ENCODE assay signal across 20 cellular contexts in the genomic region with DNA sequence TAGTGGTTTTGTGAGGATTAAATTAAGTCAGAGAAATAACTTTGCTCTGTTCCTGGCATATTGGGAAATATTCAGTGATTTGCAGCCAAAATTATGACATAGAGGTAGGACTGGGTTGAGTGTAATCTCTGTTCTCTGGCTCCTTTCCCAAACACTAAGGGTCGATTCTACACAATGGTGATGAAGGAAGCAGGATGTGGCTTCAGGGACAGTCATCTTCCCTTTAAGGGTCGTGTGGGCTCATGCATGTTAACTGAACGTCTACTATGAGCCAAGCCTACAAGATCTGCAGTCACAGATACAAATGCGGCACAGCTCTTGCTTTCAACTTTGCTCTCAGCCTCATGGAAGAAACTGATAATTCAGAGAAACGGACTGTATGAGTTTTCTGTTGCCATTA.
A peak's percentile ranks its signal among the peaks of the same experiment; 100 is the strongest.
DNase-seq lines count a peak whose midpoint lies in the region; ATAC-seq lines count a peak whose summit lies in the region.
"Had no signal": no experiment of that assay in that cellular context is flagged by ENCODE, and none has a peak within 500 bp of the region (broad histone marks: within the 10 kb centered on the region; RNA-seq: fewer than 3 reads in every experiment).

No MANE protein-coding gene starts in this region.

- no peaks in the 10 kb centered on the region for H3K36me3 ChIP-seq in KOPT-K1 (ENCODE audit: insufficient read depth, low read length)
- H3K36me3 ChIP-seq: adrenal gland, stomach had no signal

- H3K4me3 Mint-ChIP-seq in activated naive CD4-positive, alpha-beta T cell treated with anti-CD3 and anti-CD28 coated beads, Interleukin-2, amount 50 U/mL, for 24 hours = no peak overlapping the region
- peak overlapping the region; percentile 60 for H3K4me3 Mint-ChIP-seq in activated T-helper 17 cell treated with anti-CD3 and anti-CD28 coated beads, Interleukin-2, amount 50 U/mL, for 72 hours
- no peak overlapping the region for H3K4me3 Mint-ChIP-seq in stimulated activated effector memory CD8-positive, alpha-beta T cell treated with anti-CD3 and anti-CD28 coated beads, Interleukin-12 subunit alpha, Interleukin-12 subunit beta, amount 100 ng/mL, for 72 hours
- no peak overlapping the region for H3K4me3 Mint-ChIP-seq in activated T-helper 2 cell treated with anti-CD3 and anti-CD28 coated beads, Interferon-gamma antibody, Interleukin-2, Interleukin-4, amounts not matched to agents 10 μg/mL and 5 μg/mL and 100 μg/mL, durations not matched to agents 14 hours and 24 hours and 36 hours (ENCODE audit: low read depth)
- H3K4me3 Mint-ChIP-seq: immature natural killer cell; T-helper 2 cell treated with Interferon-gamma antibody and Interleukin-4, amounts not matched to agents 5 μg/mL and 100 μg/mL, for 36 hours; type B pancreatic cell had no signal

- no peaks in the 10 kb centered on the region for H3K36me3 Mint-ChIP-seq in activated naive CD4-positive, alpha-beta T cell treated with anti-CD3 and anti-CD28 coated beads, Interleukin-2, amount 50 U/mL, for 24 hours
- H3K36me3 Mint-ChIP-seq in activated T-helper 17 cell treated with anti-CD3 and anti-CD28 coated beads, Interleukin-2, amount 50 U/mL, for 72 hours (ENCODE audit: low read depth) = no peaks in the 10 kb centered on the region
- no peaks in the 10 kb centered on the region for H3K36me3 Mint-ChIP-seq in stimulated activated effector memory CD8-positive, alpha-beta T cell treated with anti-CD3 and anti-CD28 coated beads, Interleukin-12 subunit alpha, Interleukin-12 subunit beta, amount 100 ng/mL, for 72 hours
- H3K36me3 Mint-ChIP-seq in activated T-helper 2 cell treated with anti-CD3 and anti-CD28 coated beads, Interferon-gamma antibody, Interleukin-2, Interleukin-4, amounts not matched to agents 10 μg/mL and 5 μg/mL and 100 μg/mL, durations not matched to agents 14 hours and 24 hours and 36 hours (ENCODE audit: low read depth) = peaks cover 11% of the 10 kb centered on the region
- H3K36me3 Mint-ChIP-seq: immature natural killer cell, type B pancreatic cell had no signal

- ATAC-seq in activated T-helper 17 cell treated with anti-CD3 and anti-CD28 coated beads, Interleukin-2, amount 50 U/mL, for 72 hours (replicated peaks) = peak; percentile 70
- peak; percentile 88 for ATAC-seq in stimulated activated effector memory CD8-positive, alpha-beta T cell treated with anti-CD3 and anti-CD28 coated beads, Interleukin-12 subunit alpha, Interleukin-12 subunit beta, amount 100 ng/mL, for 72 hours
- ATAC-seq in HG02870 (IDR thresholded peaks at IDR 0.05; ENCODE audit: unreplicated experiment) = no peak
- ATAC-seq: HCT116, right cardiac atrium had no signal

- intact Hi-C loops in activated T-helper 2 cell treated with anti-CD3 and anti-CD28 coated beads, Interferon-gamma antibody, Interleukin-2, Interleukin-4, amounts not matched to agents 10 μg/mL and 5 μg/mL and 100 μg/mL, durations not matched to agents 14 hours and 24 hours and 36 hours (cut with micrococcal nuclease) = loop anchor here (10.0 kb wide), 1 partner anchor 226 kb away; no protein-coding TSS in a partner anchor

- no peaks in the 10 kb centered on the region for H3K9me3 ChIP-seq in KOPT-K1 (ENCODE audit: insufficient read depth, low read length, poor library complexity, severe bottlenecking)
- H3K9me3 ChIP-seq: adrenal gland, stomach had no signal

- peak overlapping the region; percentile 7 for H3K27ac ChIP-seq in KOPT-K1 (ENCODE audit: low read depth, low read length, poor library complexity, severe bottlenecking)
- H3K27ac ChIP-seq: adrenal gland, stomach had no signal

- H3K9me3 Mint-ChIP-seq in activated naive CD4-positive, alpha-beta T cell treated with anti-CD3 and anti-CD28 coated beads, Interleukin-2, amount 50 U/mL, for 24 hours = peaks cover 6% of the 10 kb centered on the region
- H3K9me3 Mint-ChIP-seq in activated T-helper 17 cell treated with anti-CD3 and anti-CD28 coated beads, Interleukin-2, amount 50 U/mL, for 72 hours = peaks cover 4% of the 10 kb centered on the region
- H3K9me3 Mint-ChIP-seq in stimulated activated effector memory CD8-positive, alpha-beta T cell treated with anti-CD3 and anti-CD28 coated beads, Interleukin-12 subunit alpha, Interleukin-12 subunit beta, amount 100 ng/mL, for 72 hours = no peaks in the 10 kb centered on the region
- H3K9me3 Mint-ChIP-seq in activated T-helper 2 cell treated with anti-CD3 and anti-CD28 coated beads, Interferon-gamma antibody, Interleukin-2, Interleukin-4, amounts not matched to agents 10 μg/mL and 5 μg/mL and 100 μg/mL, durations not matched to agents 14 hours and 24 hours and 36 hours = peaks cover 16% of the 10 kb centered on the region
- H3K9me3 Mint-ChIP-seq: immature natural killer cell, type B pancreatic cell had no signal

- H3K27ac Mint-ChIP-seq in activated naive CD4-positive, alpha-beta T cell treated with anti-CD3 and anti-CD28 coated beads, Interleukin-2, amount 50 U/mL, for 24 hours = peak overlapping the region; percentile 15
- peak overlapping the region; percentile 93 for H3K27ac Mint-ChIP-seq in activated T-helper 17 cell treated with anti-CD3 and anti-CD28 coated beads, Interleukin-2, amount 50 U/mL, for 72 hours
- H3K27ac Mint-ChIP-seq in stimulated activated effector memory CD8-positive, alpha-beta T cell treated with anti-CD3 and anti-CD28 coated beads, Interleukin-12 subunit alpha, Interleukin-12 subunit beta, amount 100 ng/mL, for 72 hours = peak overlapping the region; percentile 83
- no peak overlapping the region for H3K27ac Mint-ChIP-seq in activated T-helper 2 cell treated with anti-CD3 and anti-CD28 coated beads, Interferon-gamma antibody, Interleukin-2, Interleukin-4, amounts not matched to agents 10 μg/mL and 5 μg/mL and 100 μg/mL, durations not matched to agents 14 hours and 24 hours and 36 hours
- H3K27ac Mint-ChIP-seq: immature natural killer cell; T-helper 2 cell treated with Interferon-gamma antibody and Interleukin-4, amounts not matched to agents 5 μg/mL and 100 μg/mL, for 36 hours; type B pancreatic cell had no signal

- H3K27me3 Mint-ChIP-seq in activated naive CD4-positive, alpha-beta T cell treated with anti-CD3 and anti-CD28 coated beads, Interleukin-2, amount 50 U/mL, for 24 hours = no peaks in the 10 kb centered on the region
- no peaks in the 10 kb centered on the region for H3K27me3 Mint-ChIP-seq in activated T-helper 17 cell treated with anti-CD3 and anti-CD28 coated beads, Interleukin-2, amount 50 U/mL, for 72 hours
- no peaks in the 10 kb centered on the region for H3K27me3 Mint-ChIP-seq in activated T-helper 2 cell treated with anti-CD3 and anti-CD28 coated beads, Interferon-gamma antibody, Interleukin-2, Interleukin-4, amounts not matched to agents 10 μg/mL and 5 μg/mL and 100 μg/mL, durations not matched to agents 14 hours and 24 hours and 36 hours (ENCODE audit: low read depth)

- peaks cover 35% of the 10 kb centered on the region for H3K4me1 Mint-ChIP-seq in activated naive CD4-positive, alpha-beta T cell treated with anti-CD3 and anti-CD28 coated beads, Interleukin-2, amount 50 U/mL, for 24 hours
- H3K4me1 Mint-ChIP-seq in activated T-helper 17 cell treated with anti-CD3 and anti-CD28 coated beads, Interleukin-2, amount 50 U/mL, for 72 hours = peaks cover 38% of the 10 kb centered on the region
- peaks cover 43% of the 10 kb centered on the region for H3K4me1 Mint-ChIP-seq in stimulated activated effector memory CD8-positive, alpha-beta T cell treated with anti-CD3 and anti-CD28 coated beads, Interleukin-12 subunit alpha, Interleukin-12 subunit beta, amount 100 ng/mL, for 72 hours
- peaks cover 35% of the 10 kb centered on the region for H3K4me1 Mint-ChIP-seq in activated T-helper 2 cell treated with anti-CD3 and anti-CD28 coated beads, Interferon-gamma antibody, Interleukin-2, Interleukin-4, amounts not matched to agents 10 μg/mL and 5 μg/mL and 100 μg/mL, durations not matched to agents 14 hours and 24 hours and 36 hours (ENCODE audit: low read depth)

- no peak for DNase-seq in activated naive CD4-positive, alpha-beta T cell treated with Interleukin-2 at 50 U/mL for 16 hours
- no peak for DNase-seq in stimulated activated effector memory CD8-positive, alpha-beta T cell treated with anti-CD3 and anti-CD28 coated beads, Interleukin-12 subunit alpha, Interleukin-12 subunit beta, amount 100 ng/mL, for 72 hours (ENCODE audit: low spot score in 2 of 2)
- no peak for DNase-seq in NCI-H446 treated with DMSO at 0.1 percent for 48 hours (lab: John Stamatoyannopoulos, UW)
- DNase-seq in activated T-helper 2 cell treated with anti-CD3 and anti-CD28 coated beads, Interferon-gamma antibody, Interleukin-2, Interleukin-4, amounts not matched to agents 10 μg/mL and 5 μg/mL and 100 μg/mL, durations not matched to agents 14 hours and 24 hours and 36 hours (ENCODE audit: low spot score) = no peak
- DNase-seq: activated CD4-positive, CD25-positive, alpha-beta regulatory T cell; adrenal gland; caudate nucleus; head of caudate nucleus; immature natural killer cell; KBM-7; NCI-H774; right cardiac atrium; stomach had no signal
